8 cellular contexts compared by ENCODE assay signal in the genomic region with DNA sequence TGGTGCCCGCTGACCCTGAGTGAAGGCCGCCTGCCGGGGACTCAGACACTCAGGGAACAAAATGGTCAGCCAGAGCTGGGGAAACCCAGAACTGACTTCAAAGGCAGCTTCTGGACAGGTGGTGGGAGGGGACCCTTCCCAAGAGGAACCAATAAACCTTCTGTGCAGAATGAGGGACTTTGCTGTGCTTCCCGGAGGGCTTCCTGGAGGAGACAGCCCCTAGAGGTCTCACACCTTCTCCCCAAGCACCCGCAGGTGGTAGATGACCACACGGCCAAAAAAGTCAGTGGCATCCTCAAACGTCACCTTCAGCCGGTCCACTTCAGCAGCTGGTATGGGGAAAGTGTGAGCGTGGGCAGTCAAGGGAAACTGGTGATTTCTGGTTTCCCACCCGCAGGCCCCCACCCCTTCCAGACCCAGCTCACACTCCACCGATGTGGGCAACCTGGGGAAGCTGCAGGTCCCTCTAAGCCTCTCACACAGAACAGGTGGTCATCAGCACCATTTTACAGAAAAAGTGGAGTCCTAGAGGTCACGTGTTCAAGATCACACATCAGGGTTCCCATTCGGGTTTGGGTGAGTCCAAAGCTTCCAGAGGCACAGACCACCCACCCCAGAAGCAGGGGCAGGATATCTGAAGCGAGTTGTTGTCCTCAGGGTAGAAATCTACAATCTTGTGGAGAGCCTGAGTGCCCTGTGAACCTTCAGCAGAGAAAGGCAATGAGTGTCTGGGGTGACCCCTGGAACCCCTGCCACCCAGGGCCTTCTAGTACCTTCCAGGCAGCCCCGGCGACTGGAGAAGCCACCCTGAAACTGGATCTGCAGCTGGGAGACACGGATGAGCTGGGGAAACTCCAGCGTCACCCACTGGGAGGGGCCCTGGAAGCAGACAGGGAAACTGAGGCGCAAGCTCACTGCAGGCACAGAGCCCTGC. TPM values are rescaled to one million over a fixed set of nuclear protein-coding genes. Genes with fewer than 3 reads are reported as not detected.
DNase-seq lines count a peak whose midpoint lies in the region; ATAC-seq and TF ChIP-seq lines count a peak whose summit lies in the region.

No MANE protein-coding gene starts in this region.

- no peak for ATAC-seq in GM18505 (IDR thresholded peaks at IDR 0.05; ENCODE audit: unreplicated experiment)

- in situ Hi-C loops in GM18951 (cut with MboI; ENCODE audit: low sequenced_read_pairs, unreplicated experiment): no loop called here

- TF ChIP-seq CTCF in fibroblast of the aortic adventitia (IDR thresholded peaks at IDR 0.05; ENCODE audit: insufficient read depth, low read length): no peak

- no peak for DNase-seq in SK-N-MC (ENCODE audit: low read depth, low spot score)
- DNase-seq in fibroblast of the aortic adventitia (ENCODE audit: low read depth): no peak
- DNase-seq in skeletal muscle cell (ENCODE audit: low read depth): no peak
- no peak for DNase-seq in HK-2 (ENCODE audit: unreplicated experiment)
- DNase-seq in NCI-H345 (lab: John Stamatoyannopoulos, UW): no peak
- no peak for DNase-seq in caudate nucleus (lab: John Stamatoyannopoulos, UW)

- no peaks in the 10 kb centered on the region for H3K9me3 ChIP-seq in SK-N-MC (ENCODE audit: low read depth, low read length)

- H3K36me3 ChIP-seq in SK-N-MC (ENCODE audit: insufficient read depth, low read length): peaks cover 18% of the 10 kb centered on the region

- no peak overlapping the region for H3K27ac ChIP-seq in SK-N-MC
- H3K27ac ChIP-seq in caudate nucleus (ENCODE audit: low read depth, low read length): no peak overlapping the region

- H3K4me3 ChIP-seq in SK-N-MC (peak overlapping the region; percentile 77), fibroblast of the aortic adventitia (ENCODE audit: low read depth, low read length) (peak overlapping the region; percentile 82), skeletal muscle cell (ENCODE audit: low read depth, low read length) (peak overlapping the region; percentile 83)

- H3K9ac ChIP-seq in SK-N-MC (ENCODE audit: insufficient read length): peak overlapping the region; percentile 85

- TF ChIP-seq POLR2A in GM18951 (IDR thresholded peaks at IDR 0.05; ENCODE audit: extremely low read depth, insufficient read depth, insufficient read length) (peak; percentile 11), GM18505 (IDR thresholded peaks at IDR 0.05; ENCODE audit: borderline replicate concordance, extremely low read depth, insufficient read depth, insufficient read length) (no peak)

RNA-seq across cellular contexts. Expression of a gene that starts 1.2 kb away (rescaled TPM):
- 3.4 and 17.8 TPM in 2 replicates for total RNA-seq in fibroblast of the aortic adventitia (ENCODE audit: low replicate concordance)

RNA-seq across cellular contexts. Expression of a gene that starts 9.8 kb away (rescaled TPM):
- not detected in 2 replicates for total RNA-seq in fibroblast of the aortic adventitia (ENCODE audit: low replicate concordance)

RNA-seq across cellular contexts. Expression of a gene that starts 9.9 kb away (rescaled TPM):
- total RNA-seq in fibroblast of the aortic adventitia (ENCODE audit: low replicate concordance): 38.0 and 61.2 TPM in 2 replicates

RNA-seq across cellular contexts. Expression of a gene that starts 10.0 kb away (rescaled TPM):
- total RNA-seq in fibroblast of the aortic adventitia (ENCODE audit: low replicate concordance): 3.5 and 13.8 TPM in 2 replicates

RNA-seq across cellular contexts. Expression of a gene that starts 31.9 kb away (rescaled TPM):
- 0.27 TPM in 1 of 2 replicates, not detected in the other for total RNA-seq in fibroblast of the aortic adventitia (ENCODE audit: low replicate concordance)
